ENCODE assay signal across 8 cellular contexts in the genomic region with DNA sequence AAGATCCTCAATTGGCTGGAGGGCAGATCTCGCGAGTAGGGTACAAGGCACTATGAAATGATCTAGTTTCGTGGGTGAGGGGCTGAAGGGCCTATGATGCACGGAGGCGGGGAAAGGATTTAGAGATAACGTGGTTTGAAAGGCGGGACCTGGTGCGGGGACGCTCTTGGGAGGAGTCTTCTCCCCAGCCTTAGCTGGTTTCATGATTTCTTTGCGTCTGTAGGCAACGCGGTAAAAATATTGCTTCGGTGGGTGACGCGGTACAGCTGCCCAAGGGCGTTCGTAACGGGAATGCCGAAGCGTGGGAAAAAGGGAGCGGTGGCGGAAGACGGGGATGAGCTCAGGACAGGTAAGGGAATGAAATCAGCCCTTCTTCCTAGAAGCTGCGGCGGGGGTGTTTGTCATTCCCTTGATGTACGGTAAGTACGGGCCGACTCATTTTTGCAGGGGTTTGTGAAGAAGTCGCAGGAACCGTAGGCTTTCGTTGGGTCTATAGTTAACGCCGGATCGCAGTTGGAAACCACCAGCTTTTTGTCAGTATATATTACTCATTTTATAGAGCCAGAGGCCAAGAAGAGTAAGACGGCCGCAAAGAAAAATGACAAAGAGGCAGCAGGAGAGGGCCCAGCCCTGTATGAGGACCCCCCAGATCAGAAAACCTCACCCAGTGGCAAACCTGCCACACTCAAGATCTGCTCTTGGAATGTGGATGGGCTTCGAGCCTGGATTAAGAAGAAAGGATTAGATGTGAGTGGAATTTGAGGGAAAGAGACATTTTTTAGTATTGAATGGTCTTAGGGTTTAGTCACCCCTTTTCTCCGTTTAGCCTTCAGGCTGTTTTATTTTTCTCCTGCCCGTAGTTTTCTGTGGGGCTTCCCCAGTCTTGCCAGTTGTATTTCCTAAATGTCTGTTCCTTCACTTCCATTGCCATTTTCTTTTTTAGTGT. TPM values are rescaled to one million over a fixed set of nuclear protein-coding genes. Genes with fewer than 3 reads are reported as not detected.
DNase-seq lines count a peak whose midpoint lies in the region; ATAC-seq and TF ChIP-seq lines count a peak whose summit lies in the region.

No MANE protein-coding gene starts in this region.

- H3K9me3 Mint-ChIP-seq in activated naive CD4-positive, alpha-beta T cell treated with anti-CD3 and anti-CD28 coated beads for 36 hours = no peaks in the 10 kb centered on the region

- DNase-seq in activated naive CD4-positive, alpha-beta T cell treated with anti-CD3 and anti-CD28 coated beads for 36 hours = peak; percentile 63
- DNase-seq in activated naive CD4-positive, alpha-beta T cell treated with anti-CD3 and anti-CD28 coated beads, Interleukin-2, amount 50 U/mL, for 16 hours = no peak
- peak; percentile 93 for DNase-seq in GM23248
- peak; percentile 85 for DNase-seq in LHCN-M2 (ENCODE audit: low read depth)
- DNase-seq in Right ventricle myocardium superior = peak; percentile 58
- DNase-seq in GOT3 (lab: John Stamatoyannopoulos, UW) = no peak

- H3K27me3 Mint-ChIP-seq in activated naive CD4-positive, alpha-beta T cell treated with anti-CD3 and anti-CD28 coated beads for 36 hours (ENCODE audit: low read depth) = no peaks in the 10 kb centered on the region

- H3K9ac ChIP-seq in GM23248 (peak overlapping the region; percentile 95), skeletal muscle tissue (ENCODE audit: low read depth in 1 of 3, low read length in 3 of 3) (peak overlapping the region; percentile 77 to 97 (median 96))

- H3K4me3 ChIP-seq in GM23248 = peak overlapping the region; percentile 88
- H3K4me3 ChIP-seq in skeletal muscle tissue (ENCODE audit: low read length in 3 of 3) = peak overlapping the region; percentile 91 to 99 (median 98)

- in situ Hi-C loops in GM23248 (cut with MboI) = no loop called here

- H3K4me1 ChIP-seq in GM23248 (ENCODE audit: insufficient read depth) (peaks cover 28% of the 10 kb centered on the region), skeletal muscle tissue (ENCODE audit: control insufficient read depth in 3 of 3, insufficient read depth in 3 of 3, low read length in 3 of 3) (peaks cover 28 to 58% (median 33%) of the 10 kb centered on the region in 3 donors)

- TF ChIP-seq CTCF in VCaP (conservative IDR thresholded peaks at IDR 0.05) = no peak

- H3K4me2 ChIP-seq in GM23248 (ENCODE audit: unreplicated experiment) = peak overlapping the region; percentile 96

- H3K27me3 ChIP-seq in GM23248 (replicated peaks; ENCODE audit: insufficient read depth) (no peaks in the 10 kb centered on the region), skeletal muscle tissue (ENCODE audit: control insufficient read depth in 3 of 3, insufficient read depth in 3 of 3, low read length in 3 of 3) (no peaks in the 10 kb centered on the region)

- peak overlapping the region; percentile 90 for H2AFZ ChIP-seq in GM23248

- no peaks in the 10 kb centered on the region for H3K9me2 ChIP-seq in GM23248 (ENCODE audit: insufficient read depth)

- no peak overlapping the region for H3K4me3 Mint-ChIP-seq in activated naive CD4-positive, alpha-beta T cell treated with anti-CD3 and anti-CD28 coated beads for 36 hours

- peaks cover 72% of the 10 kb centered on the region for H3K79me2 ChIP-seq in GM23248 (ENCODE audit: insufficient read depth)

- peaks cover 36% of the 10 kb centered on the region for H3K4me1 Mint-ChIP-seq in activated naive CD4-positive, alpha-beta T cell treated with anti-CD3 and anti-CD28 coated beads for 36 hours (ENCODE audit: low read depth)

- H3F3A ChIP-seq in GM23248 (ENCODE audit: insufficient read depth) = peaks cover 22% of the 10 kb centered on the region

- CTCF ChIA-PET in activated naive CD4-positive, alpha-beta T cell treated with anti-CD3 and anti-CD28 coated beads for 36 hours (lab: Charles Lee) = interaction anchor here (0.7 to 4.6 kb wide), 11 partner anchors 14 to 226 kb away, joined by 3 to 33 read pairs (median 4); a partner anchor contains a TSS

- ATAC-seq in Right ventricle myocardium superior (ENCODE audit: poor library complexity) = peak; percentile 55

- intact Hi-C loops in activated naive CD4-positive, alpha-beta T cell treated with anti-CD3 and anti-CD28 coated beads for 36 hours (cut with micrococcal nuclease) = loop anchor here (1.0 kb wide), 11 partner anchors 14 to 227 kb away; a partner anchor contains a TSS
- intact Hi-C loops in Right ventricle myocardium superior (cut with DNase I) = loop anchor here (5.0 to 10.0 kb wide), 2 partner anchors 38 to 111 kb away; a partner anchor contains a TSS

- H3K27ac Mint-ChIP-seq in activated naive CD4-positive, alpha-beta T cell treated with anti-CD3 and anti-CD28 coated beads for 36 hours = no peak overlapping the region

- 1% methylated on average over 39 of the region's 39 CpGs for WGBS in GM23248 (ENCODE audit: low coverage in 1 of 2, low lambda C conversion rate in 2 of 2, missing lambda C conversion rate in 2 of 2), 2 experiments

- H3K9me3 ChIP-seq in GM23248 (ENCODE audit: low read depth) (no peaks in the 10 kb centered on the region), skeletal muscle tissue (ENCODE audit: control insufficient read depth in 3 of 3, low read length in 3 of 3) (no peaks in the 10 kb centered on the region)

- no peaks in the 10 kb centered on the region for H4K20me1 ChIP-seq in GM23248 (ENCODE audit: insufficient read depth)

- H3K27ac ChIP-seq in GM23248 = peak overlapping the region; percentile 98
- H3K27ac ChIP-seq in VCaP = peak overlapping the region; percentile 98
- peak overlapping the region; percentile 95 for H3K27ac ChIP-seq in skeletal muscle tissue (ENCODE audit: low read depth, low read length)

- H3K36me3 ChIP-seq in GM23248 (ENCODE audit: low read depth) = peaks cover 22% of the 10 kb centered on the region
- H3K36me3 ChIP-seq in skeletal muscle tissue (ENCODE audit: control insufficient read depth in 3 of 3, insufficient read depth in 3 of 3, low read length in 3 of 3) = peaks cover 39 to 55% (median 41%) of the 10 kb centered on the region in 3 donors

- peaks cover 42% of the 10 kb centered on the region for H3K36me3 Mint-ChIP-seq in activated naive CD4-positive, alpha-beta T cell treated with anti-CD3 and anti-CD28 coated beads for 36 hours (ENCODE audit: low read depth)

RNA-seq across cellular contexts. Expression of a gene that starts 0.6 kb away (rescaled TPM):
- total RNA-seq in activated naive CD4-positive, alpha-beta T cell treated with anti-CD3 and anti-CD28 coated beads for 36 hours = 100 to 1,000 TPM; 187 to 190 TPM
- total RNA-seq in GM23248 (2014; rRNA removed; shearing (Covaris generic)) = 60.6 and 89.8 TPM in 2 replicates
- polyA plus RNA-seq in GM23248 (2016; fragmentation: Nextera tagmentation; extraction: Ambion mirVana) = 124 and 129 TPM in 2 replicates
- total RNA-seq in LHCN-M2 (2014; rRNA removed) (152 and 213 TPM in 2 replicates), Right ventricle myocardium superior (69.2 TPM), skeletal muscle tissue (64.2 TPM)
- polyA plus RNA-seq in LHCN-M2 (2012) = 205 TPM

RNA-seq across cellular contexts. Expression of a gene that starts 1.0 kb away (rescaled TPM):
- total RNA-seq in activated naive CD4-positive, alpha-beta T cell treated with anti-CD3 and anti-CD28 coated beads for 36 hours = 10 to 100 TPM; 35.7 to 36.8 TPM
- total RNA-seq in GM23248 (2014; rRNA removed; shearing (Covaris generic)) = 29.0 and 37.8 TPM in 2 replicates
- polyA plus RNA-seq in GM23248 (2016; fragmentation: Nextera tagmentation; extraction: Ambion mirVana) = 24.1 and 24.2 TPM in 2 replicates
- 52.8 and 61.1 TPM in 2 replicates for total RNA-seq in LHCN-M2 (2014; rRNA removed)
- 22.8 TPM for polyA plus RNA-seq in LHCN-M2 (2012)
- total RNA-seq in Right ventricle myocardium superior = 15.6 TPM
- 26.6 TPM for total RNA-seq in skeletal muscle tissue

RNA-seq across cellular contexts. Expression of a gene that starts 5.6 kb away (rescaled TPM):
- total RNA-seq in activated naive CD4-positive, alpha-beta T cell treated with anti-CD3 and anti-CD28 coated beads for 36 hours = 10 to 100 TPM; 31.6 to 32.3 TPM
- 18.6 and 244 TPM in 2 replicates for total RNA-seq in GM23248 (2014; rRNA removed; shearing (Covaris generic))
- polyA plus RNA-seq in GM23248 (2016; fragmentation: Nextera tagmentation; extraction: Ambion mirVana) = 21.6 and 22.1 TPM in 2 replicates
- total RNA-seq in LHCN-M2 (2014; rRNA removed) = 18.1 and 24.6 TPM in 2 replicates
- polyA plus RNA-seq in LHCN-M2 (2012) = 21.9 TPM
- 18.4 TPM for total RNA-seq in Right ventricle myocardium superior
- 13.0 TPM for total RNA-seq in skeletal muscle tissue

RNA-seq across cellular contexts. Expression of a gene that starts 13.6 kb away (rescaled TPM):
- 100 to 1,000 TPM; 187 to 191 TPM for total RNA-seq in activated naive CD4-positive, alpha-beta T cell treated with anti-CD3 and anti-CD28 coated beads for 36 hours
- total RNA-seq in GM23248 (2014; rRNA removed; shearing (Covaris generic)) = 23.6 and 39.6 TPM in 2 replicates
- polyA plus RNA-seq in GM23248 (2016; fragmentation: Nextera tagmentation; extraction: Ambion mirVana) = 20.8 and 24.6 TPM in 2 replicates
- 54.0 and 54.8 TPM in 2 replicates for total RNA-seq in LHCN-M2 (2014; rRNA removed)
- polyA plus RNA-seq in LHCN-M2 (2012) = 27.2 TPM
- 6.2 TPM for total RNA-seq in Right ventricle myocardium superior
- total RNA-seq in skeletal muscle tissue = 13.6 TPM

RNA-seq across cellular contexts. Expression of a gene that starts 19.7 kb away (rescaled TPM):
- total RNA-seq in activated naive CD4-positive, alpha-beta T cell treated with anti-CD3 and anti-CD28 coated beads for 36 hours = under 1 TPM; 0.07 to 0.10 TPM
- not detected in 2 replicates for total RNA-seq in GM23248 (2014; rRNA removed; shearing (Covaris generic))
- 0.05 TPM in 1 of 2 replicates, not detected in the other for polyA plus RNA-seq in GM23248 (2016; fragmentation: Nextera tagmentation; extraction: Ambion mirVana)
- total RNA-seq in LHCN-M2 (2014; rRNA removed) = not detected in 2 replicates
- not detected for polyA plus RNA-seq in LHCN-M2 (2012)
- total RNA-seq in Right ventricle myocardium superior = 0.70 TPM
- 2.1 TPM for total RNA-seq in skeletal muscle tissue

Comparison
In these comparisons a context has a peak if more than half of its experiments do, and no peak if none do; other contexts are left out.
1. DNase-seq: peak in activated naive CD4-positive, alpha-beta T cell treated with anti-CD3 and anti-CD28 coated beads for 36 hours (single experiment), GM23248 (single experiment), LHCN-M2 (single experiment) and Right ventricle myocardium superior (single experiment); none in activated naive CD4-positive, alpha-beta T cell treated with anti-CD3 and anti-CD28 coated beads, Interleukin-2, amount 50 U/mL, for 16 hours (single experiment) and GOT3 (single experiment).
2. Peak in every context shown above with its lines, with median percentiles within 50 percentile points of each other: H3K27ac ChIP-seq.